11 cellular contexts compared by ENCODE assay signal in the genomic region with DNA sequence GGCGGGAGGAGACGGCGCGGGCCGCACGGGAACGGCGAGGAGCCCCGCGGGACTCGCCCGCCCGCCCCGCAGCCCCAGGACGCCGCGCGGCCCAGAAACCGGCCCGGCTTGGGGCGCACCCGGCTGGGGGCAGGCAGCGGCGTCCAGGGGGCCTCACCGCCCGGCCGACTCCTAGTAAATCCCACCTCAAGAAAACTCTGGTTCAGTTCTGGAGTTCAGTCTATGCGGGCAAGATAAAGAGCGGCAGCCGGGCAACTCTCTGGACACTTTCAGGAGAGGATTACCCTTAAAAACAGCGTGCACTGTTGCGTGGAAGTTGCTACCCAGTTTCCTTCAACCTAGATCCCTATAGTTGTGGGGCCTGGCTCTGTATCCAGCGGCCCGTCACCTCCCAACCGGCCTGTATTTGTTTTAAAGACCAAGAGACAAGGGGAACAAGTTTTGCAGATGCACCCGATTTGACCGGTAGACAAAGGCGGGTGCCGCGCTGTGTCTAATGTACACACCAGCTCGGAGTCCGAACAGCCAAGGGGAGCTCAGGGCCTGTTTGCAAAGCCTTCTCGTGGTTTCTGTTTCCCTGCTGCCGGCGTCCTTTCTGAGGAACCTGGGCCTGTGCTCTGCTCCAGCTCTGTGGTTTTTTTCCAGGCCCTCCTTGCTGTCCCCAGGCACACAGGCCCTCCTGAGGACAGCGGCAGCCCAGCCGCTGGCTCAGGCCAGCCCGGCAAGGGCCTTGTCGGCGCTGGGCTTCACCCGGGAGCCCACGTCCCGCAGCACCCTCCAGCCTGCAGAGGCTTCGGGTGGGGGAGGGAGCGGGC. TPM values are rescaled to one million over a fixed set of nuclear protein-coding genes. Genes with fewer than 3 reads are reported as not detected.
A peak's percentile ranks its signal among the peaks of the same experiment; 100 is the strongest.
DNase-seq lines count a peak whose midpoint lies in the region; ATAC-seq and TF ChIP-seq lines count a peak whose summit lies in the region.
"Had no signal": no experiment of that assay in that cellular context is flagged by ENCODE, and none has a peak within 500 bp of the region (broad histone marks: within the 10 kb centered on the region; RNA-seq: fewer than 3 reads in every experiment).

No MANE protein-coding gene starts in this region.

- H3K4me3 Mint-ChIP-seq in activated CD4-positive, alpha-beta T cell treated with anti-CD3 and anti-CD28 coated beads for 36 hours, result peak overlapping the region; percentile 21

- no peaks in the 10 kb centered on the region for H3K36me3 Mint-ChIP-seq in activated CD4-positive, alpha-beta T cell treated with anti-CD3 and anti-CD28 coated beads for 36 hours (ENCODE audit: low read depth)

- POLR2A ChIA-PET in activated CD4-positive, alpha-beta T cell treated with anti-CD3 and anti-CD28 coated beads for 36 hours (lab: Charles Lee), result no interaction called here

- H3K79me2 ChIP-seq in smooth muscle cell (ENCODE audit: low read depth), result no peaks in the 10 kb centered on the region

- H3K9me3 Mint-ChIP-seq in activated CD4-positive, alpha-beta T cell treated with anti-CD3 and anti-CD28 coated beads for 36 hours (ENCODE audit: low read depth), result no peaks in the 10 kb centered on the region

- H3K27me3 ChIP-seq in NT2/D1 (ENCODE audit: insufficient read depth, insufficient read length) (peaks cover 93% of the 10 kb centered on the region), smooth muscle cell (ENCODE audit: low read depth) (peaks cover 93% of the 10 kb centered on the region)

- no peak overlapping the region for H2AFZ ChIP-seq in smooth muscle cell (ENCODE audit: low read depth)

- WGBS in smooth muscle cell (ENCODE audit: low lambda C conversion rate), result 21% methylated on average over 40 of the region's 55 CpGs

- CTCF ChIA-PET in activated CD4-positive, alpha-beta T cell treated with anti-CD3 and anti-CD28 coated beads for 36 hours (lab: Charles Lee), result interaction anchor here (1.0 to 1.2 kb wide), 2 partner anchors 31 to 38 kb away, joined by 3 to 4 read pairs; partner anchors contain the start of gene GP1BB

- DNase-seq in activated CD4-positive, alpha-beta T cell treated with anti-CD3 and anti-CD28 coated beads for 36 hours, result no peak
- DNase-seq in activated CD4-positive, alpha-beta T cell treated with anti-CD3 and anti-CD28 coated beads, Interleukin-2, amount 50 U/mL, for 48 hours, result no peak
- DNase-seq in NT2/D1 (ENCODE audit: low read depth, low spot score) (no peak), fibroblast of mammary gland (ENCODE audit: low read depth) (peak; percentile 34), smooth muscle cell (lab: John Stamatoyannopoulos, UW; ENCODE audit: unreplicated experiment) (no peak), head of caudate nucleus (no peak), NOMO-1 (lab: John Stamatoyannopoulos, UW; ENCODE audit: unreplicated experiment in 2 of 2) (no peak)
- DNase-seq: stimulated activated CD4-positive, alpha-beta T cell treated with anti-CD3 and anti-CD28 coated beads, Interleukin-4, amount 100 ng/mL, for 24 hours had no signal

- H4K20me1 ChIP-seq in smooth muscle cell (ENCODE audit: low read depth), result no peaks in the 10 kb centered on the region

- no peaks in the 10 kb centered on the region for H3K36me3 ChIP-seq in NT2/D1 (ENCODE audit: insufficient read depth, insufficient read length, low read length)
- no peaks in the 10 kb centered on the region for H3K36me3 ChIP-seq in smooth muscle cell (ENCODE audit: low read depth)
- H3K36me3 ChIP-seq: left lung had no signal

- H3K27me3 Mint-ChIP-seq in activated CD4-positive, alpha-beta T cell treated with anti-CD3 and anti-CD28 coated beads for 36 hours, result peaks cover 49% of the 10 kb centered on the region

- H3F3A ChIP-seq in smooth muscle cell (ENCODE audit: low read depth), result no peaks in the 10 kb centered on the region

- no peaks in the 10 kb centered on the region for H3K9me3 ChIP-seq in NT2/D1 (ENCODE audit: insufficient read depth, low read length)
- H3K9me3 ChIP-seq in smooth muscle cell (replicated peaks; ENCODE audit: low read depth), result no peaks in the 10 kb centered on the region
- H3K9me3 ChIP-seq: left lung had no signal

- H3K4me3 ChIP-seq in NT2/D1 (ENCODE audit: insufficient read length, low read depth) (peak overlapping the region; percentile 34), fibroblast of mammary gland (ENCODE audit: control insufficient read depth, low read depth, low read length) (peak overlapping the region; percentile 37), smooth muscle cell (no peak overlapping the region)
- H3K4me3 ChIP-seq: left lung had no signal

- peaks cover 20% of the 10 kb centered on the region for H3K4me1 Mint-ChIP-seq in activated CD4-positive, alpha-beta T cell treated with anti-CD3 and anti-CD28 coated beads for 36 hours

- no peak for ATAC-seq in activated CD4-positive, alpha-beta T cell treated with anti-CD3 and anti-CD28 coated beads for 36 hours
- ATAC-seq in GM18868 (IDR thresholded peaks at IDR 0.05; ENCODE audit: unreplicated experiment), result no peak
- ATAC-seq: left lung had no signal

- intact Hi-C loops in activated CD4-positive, alpha-beta T cell treated with anti-CD3 and anti-CD28 coated beads for 36 hours (cut with DNase I, micrococcal nuclease), result no loop called here
- intact Hi-C loops in head of caudate nucleus (cut with DNase I), result no loop called here

- peak overlapping the region; percentile 82 for H3K4me2 ChIP-seq in smooth muscle cell
- H3K4me2 ChIP-seq: KMS-11 had no signal

- peak overlapping the region; percentile 56 for H3K9ac ChIP-seq in NT2/D1 (ENCODE audit: insufficient read length, low read depth)
- H3K9ac ChIP-seq in smooth muscle cell (ENCODE audit: low read depth), result no peak overlapping the region
- H3K9ac ChIP-seq: KMS-11 had no signal

- no peak overlapping the region for H3K27ac ChIP-seq in smooth muscle cell (ENCODE audit: low read depth)
- H3K27ac ChIP-seq: KMS-11, left lung had no signal

- H3K4me1 ChIP-seq in NT2/D1 (ENCODE audit: insufficient read depth, insufficient read length) (peaks cover 11% of the 10 kb centered on the region), smooth muscle cell (ENCODE audit: low read depth) (peaks cover 6% of the 10 kb centered on the region)

- H3K27ac Mint-ChIP-seq in activated CD4-positive, alpha-beta T cell treated with anti-CD3 and anti-CD28 coated beads for 36 hours, result no peak overlapping the region

- TF ChIP-seq CTCF in fibroblast of mammary gland (conservative IDR thresholded peaks at IDR 0.05; ENCODE audit: control insufficient read depth, insufficient read depth, low read depth, low read length) (no peak), smooth muscle cell (IDR thresholded peaks at IDR 0.05; ENCODE audit: borderline replicate concordance, insufficient read depth, poor library complexity, severe bottlenecking) (no peak)

RNA-seq across cellular contexts. Expression of gene TBX1, which starts 1.1 kb away (rescaled TPM):
- not detected for total RNA-seq in activated CD4-positive, alpha-beta T cell treated with anti-CD3 and anti-CD28 coated beads for 36 hours
- not detected in 2 replicates for total RNA-seq in smooth muscle cell
- not detected in 2 replicates for polyA plus RNA-seq in smooth muscle cell

RNA-seq across cellular contexts. Expression of gene GP1BB, which starts 38.4 kb away (rescaled TPM):
- total RNA-seq in activated CD4-positive, alpha-beta T cell treated with anti-CD3 and anti-CD28 coated beads for 36 hours, result not detected
- 0.94 and 3.0 TPM in 2 replicates for total RNA-seq in smooth muscle cell
- 6.7 and 9.7 TPM in 2 replicates for polyA plus RNA-seq in smooth muscle cell

RNA-seq across cellular contexts. Expression of gene SEPTIN5, which starts 47.4 kb away (rescaled TPM):
- 1 to 10 TPM in 1 of 2 experiments, under 1 TPM in 1; 0.94 to 1.5 TPM for total RNA-seq in activated CD4-positive, alpha-beta T cell treated with anti-CD3 and anti-CD28 coated beads for 36 hours
- 19.9 and 26.6 TPM in 2 replicates for total RNA-seq in smooth muscle cell
- polyA plus RNA-seq in smooth muscle cell, result 41.5 and 64.1 TPM in 2 replicates
